8 cellular contexts compared by ENCODE assay signal in genomic region chr4:108620933-108621905, GRCh38. TPM values are rescaled to one million over a fixed set of nuclear protein-coding genes. Genes with fewer than 3 reads are reported as not detected.
DNase-seq lines count a peak whose midpoint lies in the region; ATAC-seq, FAIRE-seq and TF ChIP-seq lines count a peak whose summit lies in the region.

No MANE protein-coding gene starts in this region.

- peaks cover 33% of the 10 kb centered on the region for H3K4me1 ChIP-seq in lower lobe of right lung
- H3K4me1 ChIP-seq in vagina: peaks cover 44% of the 10 kb centered on the region

- peaks cover 47% of the 10 kb centered on the region for H3K36me3 ChIP-seq in lower lobe of right lung
- peaks cover 0 to 40% of the 10 kb centered on the region in 2 donors for H3K36me3 ChIP-seq in vagina

- in situ Hi-C loops in astrocyte of the spinal cord (cut with HindIII; ENCODE audit: low sequenced_read_pairs): no loop called here

- no peak for FAIRE-seq in RCC 7860 (lab: Jason Lieb, UNC)
- no peak for FAIRE-seq in HTR-8/SVneo (lab: Jason Lieb, UNC)

- H3K27ac ChIP-seq in lower lobe of right lung (peak overlapping the region; percentile 86), vagina (peak overlapping the region; percentile 75)

- H3K27me3 ChIP-seq in lower lobe of right lung (ENCODE audit: low read depth) (no peaks in the 10 kb centered on the region), vagina (no peaks in the 10 kb centered on the region)

- H3K4me3 ChIP-seq in GM12865 (ENCODE audit: low read depth, low read length): peak overlapping the region; percentile 99
- H3K4me3 ChIP-seq in astrocyte of the spinal cord (ENCODE audit: low read depth, low read length): peak overlapping the region; percentile 85
- H3K4me3 ChIP-seq in lower lobe of right lung: peak overlapping the region; percentile 87
- peak overlapping the region; percentile 70 to 91 for H3K4me3 ChIP-seq in vagina

- intact Hi-C loops in lower lobe of right lung (cut with DNase I): no loop called here
- intact Hi-C loops in vagina (cut with DNase I): no loop called here

- TF ChIP-seq CTCF in GM12865 (IDR thresholded peaks at IDR 0.05; ENCODE audit: insufficient read depth, low read depth, low read length, missing control alignments): no peak
- no peak for TF ChIP-seq CTCF in astrocyte of the spinal cord (IDR thresholded peaks at IDR 0.05; ENCODE audit: low read depth, low read length)
- TF ChIP-seq CTCF in lower lobe of right lung (IDR thresholded peaks at IDR 0.05): no peak
- TF ChIP-seq CTCF in vagina (IDR thresholded peaks at IDR 0.05): no peak

- ATAC-seq in HG03354 (IDR thresholded peaks at IDR 0.05; ENCODE audit: poor library complexity, severe bottlenecking, unreplicated experiment) (peak; percentile 21), lower lobe of right lung (no peak)

- no peak for TF ChIP-seq POLR2A in vagina (IDR thresholded peaks at IDR 0.05)

- DNase-seq in GM12865 (ENCODE audit: low read depth) (no peak), astrocyte of the spinal cord (ENCODE audit: low read depth, low spot score) (no peak), lower lobe of right lung (no peak), vagina (ENCODE audit: extremely low spot score in 2 of 2) (no peak), RCC 7860 (ENCODE audit: low spot score) (no peak), cortex of kidney (lab: John Stamatoyannopoulos, UW) (no peak), HTR-8/SVneo (ENCODE audit: insufficient read length, low spot score) (no peak)

- H3K9me3 ChIP-seq in lower lobe of right lung (no peaks in the 10 kb centered on the region), vagina (no peaks in the 10 kb centered on the region)

RNA-seq across cellular contexts. Expression of gene RPL34, which starts 0.8 kb away (rescaled TPM):
- total RNA-seq in lower lobe of right lung (1,009 TPM), vagina (1,086 TPM)

RNA-seq across cellular contexts. Expression of gene OSTC, which starts 29.2 kb away (rescaled TPM):
- total RNA-seq in lower lobe of right lung (64.4 TPM), vagina (105 TPM)
